11 cellular contexts compared by ENCODE assay signal in genomic region chr19:6723108-6723618, GRCh38. TPM values are rescaled to one million over a fixed set of nuclear protein-coding genes. Genes with fewer than 3 reads are reported as not detected.
A peak's percentile ranks its signal among the peaks of the same experiment; 100 is the strongest.
DNase-seq lines count a peak whose midpoint lies in the region; ATAC-seq, FAIRE-seq and TF ChIP-seq lines count a peak whose summit lies in the region.
"Had no signal": no experiment of that assay in that cellular context is flagged by ENCODE, and none has a peak within 500 bp of the region (broad histone marks: within the 10 kb centered on the region; RNA-seq: fewer than 3 reads in every experiment).

No MANE protein-coding gene starts in this region.

- no peaks in the 10 kb centered on the region for H3K36me3 ChIP-seq in WERI-Rb-1

- H3K4me3 ChIP-seq in A549 = no peak overlapping the region
- no peak overlapping the region for H3K4me3 ChIP-seq in NB4 (ENCODE audit: low read depth, low read length)
- H3K4me3 ChIP-seq in fibroblast of pulmonary artery (replicated peaks; ENCODE audit: low read depth, low read length) = no peak overlapping the region
- H3K4me3 ChIP-seq in WERI-Rb-1 (ENCODE audit: low read depth, low read length) = no peak overlapping the region

- peak in 1 of 2 experiments; percentile 35; a peak in 3 of 6 replicates for ATAC-seq in A549
- ATAC-seq in omental fat pad (ENCODE audit: low FRiP score) = peak; percentile 4
- no peak for ATAC-seq in GM18511 (IDR thresholded peaks at IDR 0.05; ENCODE audit: unreplicated experiment)
- no peak for ATAC-seq in HG03039 (IDR thresholded peaks at IDR 0.05; ENCODE audit: unreplicated experiment)
- ATAC-seq: activated T-cell treated with anti-CD3 and anti-CD28 coated beads, Interleukin-2, amount 50 U/mL, for 4 hours had no signal

- H3K9me3 ChIP-seq in A549 (no peaks in the 10 kb centered on the region), WERI-Rb-1 (ENCODE audit: severe bottlenecking) (no peaks in the 10 kb centered on the region)

- 14% methylated on average over 12 of the region's 13 CpGs for WGBS in A549 (ENCODE audit: missing lambda C conversion rate)

- POLR2A ChIA-PET in A549 (lab: Yijun Ruan, JAX) = no interaction called here

- H3K27ac ChIP-seq in A549 (peak overlapping the region; percentile 72 to 83), WERI-Rb-1 (no peak overlapping the region)

- DNase-seq in A549 (ENCODE audit: low read depth in 1 of 2, low spot score in 1 of 2) (peak; percentile 31 to 57), NB4 (ENCODE audit: low read depth) (peak; percentile 34), fibroblast of pulmonary artery (ENCODE audit: low read depth) (peak; percentile 83), omental fat pad (ENCODE audit: low spot score) (peak; percentile 57), WERI-Rb-1 (no peak)
- DNase-seq in activated CD4-positive, alpha-beta T cell treated with anti-CD3 and anti-CD28 coated beads, Interleukin-2, amount 50 U/mL, for 1 hour = no peak
- DNase-seq: activated T-cell treated with anti-CD3 and anti-CD28 coated beads, Interleukin-2, amount 50 U/mL, for 4 hours; T-helper 9 cell had no signal

- TF ChIP-seq CTCF in A549 (IDR thresholded peaks at IDR 0.05) (no peak), NB4 (IDR thresholded peaks at IDR 0.05; ENCODE audit: low read depth, low read length) (no peak), fibroblast of pulmonary artery (IDR thresholded peaks at IDR 0.05; ENCODE audit: low read length, missing control alignments) (no peak), omental fat pad (IDR thresholded peaks at IDR 0.05) (no peak), WERI-Rb-1 (IDR thresholded peaks at IDR 0.05; ENCODE audit: low read depth, low read length) (no peak)

- no peaks in the 10 kb centered on the region for H3K27me3 ChIP-seq in WERI-Rb-1 (ENCODE audit: insufficient read depth, low read depth, severe bottlenecking)

- peaks cover 61% of the 10 kb centered on the region for H3K4me1 ChIP-seq in A549

- TF ChIP-seq POLR2A in A549 (IDR thresholded peaks at IDR 0.05; ENCODE audit: low read length) (no peak), NB4 (IDR thresholded peaks at IDR 0.05; ENCODE audit: extremely low read depth, insufficient read length) (no peak)

- CTCF ChIA-PET in A549 (lab: Yijun Ruan, JAX) = interaction anchor here (0.6 kb wide), 1 partner anchor 202 kb away, joined by 3 read pairs; no protein-coding TSS in a partner anchor

- H3K4me2 ChIP-seq in A549 = peak overlapping the region; percentile 69

- TF ChIP-seq RAD21 in A549 (conservative IDR thresholded peaks at IDR 0.05 in 1 of 2, IDR thresholded peaks at IDR 0.05 in 1 of 2) = no peak

- no peak for TF ChIP-seq EP300 in A549 (IDR thresholded peaks at IDR 0.05)

- FAIRE-seq in A549 (lab: Jason Lieb, UNC) = no peak
- FAIRE-seq: colon had no signal

TF ChIP-seq in A549, 52 proteins besides CTCF, POLR2A, EP300 and RAD21:
- TF ChIP-seq HMGXB4 (CRISPR knock-in tag; IDR thresholded peaks at IDR 0.05; ENCODE audit: borderline replicate concordance) (no peak), HOXB13 (CRISPR knock-in tag; IDR thresholded peaks at IDR 0.05; ENCODE audit: low read depth) (no peak), ELK1 (IDR thresholded peaks at IDR 0.05; ENCODE audit: low read depth, low read length) (no peak), POLR2AphosphoS2 (conservative IDR thresholded peaks at IDR 0.05; ENCODE audit: low read length) (no peak), TFCP2L1 (CRISPR knock-in tag; IDR thresholded peaks at IDR 0.05) (no peak), CBX8 (IDR thresholded peaks at IDR 0.05) (no peak), MAFK (IDR thresholded peaks at IDR 0.05; ENCODE audit: partially characterized antibody) (no peak), ZC3H11A (IDR thresholded peaks at IDR 0.05) (no peak), CHD4 (IDR thresholded peaks at IDR 0.05; ENCODE audit: borderline replicate concordance) (no peak), RFX5 (IDR thresholded peaks at IDR 0.05) (no peak), NFE2L2 (conservative IDR thresholded peaks at IDR 0.05; ENCODE audit: low read length) (no peak), KDM1A (IDR thresholded peaks at IDR 0.05; ENCODE audit: low read depth) (no peak), PHF8 (IDR thresholded peaks at IDR 0.05; ENCODE audit: borderline replicate concordance, low read depth) (no peak), JUN (IDR thresholded peaks at IDR 0.05) (0 out of 5 replicates have a peak, but pooled peaks of 1 of the 2 experiments have one; percentile 31), CEBPB (IDR thresholded peaks at IDR 0.05) (peak; percentile 84 to 97), CHD2 (IDR thresholded peaks at IDR 0.05; ENCODE audit: low read length, partially characterized antibody) (no peak), FOXS1 (CRISPR knock-in tag; IDR thresholded peaks at IDR 0.05) (no peak), JUNB (IDR thresholded peaks at IDR 0.05) (no peak)

RNA-seq across cellular contexts. Expression of gene C3, which starts 2.7 kb away (rescaled TPM):
- polyA plus RNA-seq in A549 (2011; rRNA removed) (45.4 and 93.9 TPM in 2 replicates), A549 (2017; fragmentation: RNase III; extraction: RNeasy Plus Mini Kit Qiagen cat#74134 plus additional on column Dnase treatment) (70.9 to 87.8 TPM (median 81.1 TPM) in 3 replicates)
- 12.9 and 13.5 TPM in 2 replicates for polyA plus RNA-seq in A549 (2012; cell fraction: cytosol; rRNA removed)
- polyA plus RNA-seq in A549 (2012; cell fraction: nucleus; rRNA removed) = 38.8 and 39.7 TPM in 2 replicates
- 132 and 172 TPM in 2 replicates for polyA minus RNA-seq in A549 (2011; rRNA and poly(A)+ RNA removed)
- 1,000 to 10,000 TPM; 1,035 to 6,271 (median 2,305) TPM for total RNA-seq in omental fat pad

RNA-seq across cellular contexts. Expression of gene GPR108, which starts 14.2 kb away (rescaled TPM):
- 50.2 and 69.4 TPM in 2 replicates for polyA plus RNA-seq in A549 (2011; rRNA removed)
- polyA plus RNA-seq in A549 (2012; cell fraction: cytosol; rRNA removed) = 41.9 and 44.2 TPM in 2 replicates
- polyA plus RNA-seq in A549 (2012; cell fraction: nucleus; rRNA removed) = 87.5 and 87.8 TPM in 2 replicates
- 35.4 to 42.1 TPM (median 36.4 TPM) in 3 replicates for polyA plus RNA-seq in A549 (2017; fragmentation: RNase III; extraction: RNeasy Plus Mini Kit Qiagen cat#74134 plus additional on column Dnase treatment)
- polyA minus RNA-seq in A549 (2011; rRNA and poly(A)+ RNA removed) = 66.1 and 88.8 TPM in 2 replicates
- total RNA-seq in omental fat pad = 10 to 100 TPM; 34.5 to 68.4 (median 62.0) TPM

RNA-seq across cellular contexts. Expression of gene TRIP10, which starts 16.3 kb away (rescaled TPM):
- polyA plus RNA-seq in A549 (2011; rRNA removed) = 30.7 and 39.2 TPM in 2 replicates
- 50.2 and 50.3 TPM in 2 replicates for polyA plus RNA-seq in A549 (2012; cell fraction: cytosol; rRNA removed)
- 84.6 and 89.9 TPM in 2 replicates for polyA plus RNA-seq in A549 (2012; cell fraction: nucleus; rRNA removed)
- polyA plus RNA-seq in A549 (2017; fragmentation: RNase III; extraction: RNeasy Plus Mini Kit Qiagen cat#74134 plus additional on column Dnase treatment) = 52.8 to 61.0 TPM (median 60.9 TPM) in 3 replicates
- 22.6 and 24.5 TPM in 2 replicates for polyA minus RNA-seq in A549 (2011; rRNA and poly(A)+ RNA removed)
- total RNA-seq in omental fat pad = 100 to 1,000 TPM in 1 of 4 donors, 10 to 100 TPM in 3; 42.5 to 110 (median 66.6) TPM

RNA-seq across cellular contexts. Expression of gene SH2D3A, which starts 44.1 kb away (rescaled TPM):
- polyA plus RNA-seq in A549 (2011; rRNA removed) (6.5 and 6.7 TPM in 2 replicates), A549 (2017; fragmentation: RNase III; extraction: RNeasy Plus Mini Kit Qiagen cat#74134 plus additional on column Dnase treatment) (9.3 to 11.4 TPM (median 10.0 TPM) in 3 replicates)
- polyA plus RNA-seq in A549 (2012; cell fraction: cytosol; rRNA removed) = 12.1 and 15.6 TPM in 2 replicates
- polyA plus RNA-seq in A549 (2012; cell fraction: nucleus; rRNA removed) = 31.6 and 41.7 TPM in 2 replicates
- polyA minus RNA-seq in A549 (2011; rRNA and poly(A)+ RNA removed) = 7.8 and 8.7 TPM in 2 replicates
- total RNA-seq in omental fat pad = 1 to 10 TPM in 3 of 4 donors, not detected in 1; 1.3 to 3.4 (median 2.0) TPM

RNA-seq across cellular contexts. Expression of gene VAV1, which starts 49.3 kb away (rescaled TPM):
- polyA plus RNA-seq in A549 (2011; rRNA removed) (5.6 and 6.7 TPM in 2 replicates), A549 (2017; fragmentation: RNase III; extraction: RNeasy Plus Mini Kit Qiagen cat#74134 plus additional on column Dnase treatment) (7.5 to 9.5 TPM (median 8.5 TPM) in 3 replicates)
- 4.7 and 5.4 TPM in 2 replicates for polyA plus RNA-seq in A549 (2012; cell fraction: cytosol; rRNA removed)
- 4.2 and 5.6 TPM in 2 replicates for polyA plus RNA-seq in A549 (2012; cell fraction: nucleus; rRNA removed)
- polyA minus RNA-seq in A549 (2011; rRNA and poly(A)+ RNA removed) = 9.2 and 10.9 TPM in 2 replicates
- 10 to 100 TPM in 3 of 4 donors, 1 to 10 TPM in 1; 9.4 to 18.9 (median 13.5) TPM for total RNA-seq in omental fat pad

Comparison
In these comparisons a context has a peak if more than half of its experiments do, and no peak if none do; other contexts are left out.
1. DNase-seq: peak in A549 (2 of 2), NB4 (single experiment), fibroblast of pulmonary artery (single experiment) and omental fat pad (single experiment); none in activated CD4-positive, alpha-beta T cell treated with anti-CD3 and anti-CD28 coated beads, Interleukin-2, amount 50 U/mL, for 1 hour (single experiment) and WERI-Rb-1 (single experiment).